In genomic region chr19:17842663-17843313, GRCh38 we compare ENCODE assay signal across 12 cellular contexts. TPM values are rescaled to one million over a fixed set of nuclear protein-coding genes. Genes with fewer than 3 reads are reported as not detected.
A peak's percentile ranks its signal among the peaks of the same experiment; 100 is the strongest.
DNase-seq lines count a peak whose midpoint lies in the region; ATAC-seq and TF ChIP-seq lines count a peak whose summit lies in the region.
"Had no signal": no experiment of that assay in that cellular context is flagged by ENCODE, and none has a peak within 500 bp of the region (broad histone marks: within the 10 kb centered on the region; RNA-seq: fewer than 3 reads in every experiment).

No MANE protein-coding gene starts in this region.

- peak overlapping the region; percentile 55 for H3K4me2 ChIP-seq in GM23248 (ENCODE audit: unreplicated experiment)

- H3K4me3 ChIP-seq in GM23248 (peak overlapping the region; percentile 53), astrocyte of the cerebellum (ENCODE audit: low read depth, low read length) (peak overlapping the region; percentile 29), iPS DF 6.9 (ENCODE audit: low read length) (peak overlapping the region; percentile 26; the same call in 1 of the 2 replicates), skin epidermis (peak overlapping the region in 4 of 7 experiments; percentile 3 to 20 (median 9))

- H3K9me2 ChIP-seq in GM23248 (ENCODE audit: insufficient read depth): no peaks in the 10 kb centered on the region

- ATAC-seq in GM19351 (IDR thresholded peaks at IDR 0.05; ENCODE audit: unreplicated experiment): no peak
- ATAC-seq in GM19455 (IDR thresholded peaks at IDR 0.05; ENCODE audit: unreplicated experiment): no peak
- ATAC-seq in GM21786 (IDR thresholded peaks at IDR 0.05; ENCODE audit: unreplicated experiment): no peak

- peak overlapping the region; percentile 73 for H2AFZ ChIP-seq in GM23248

- H3K36me3 Mint-ChIP-seq in type B pancreatic cell: no peaks in the 10 kb centered on the region

- no peaks in the 10 kb centered on the region for H3K4me1 Mint-ChIP-seq in type B pancreatic cell (ENCODE audit: unreplicated experiment)

- no peak overlapping the region for H3K4me3 Mint-ChIP-seq in type B pancreatic cell

- DNase-seq in GM23248 (no peak), astrocyte of the cerebellum (ENCODE audit: low read depth) (no peak), iPS DF 6.9 (ENCODE audit: low read depth, low spot score) (no peak), type B pancreatic cell (ENCODE audit: extremely low spot score, unreplicated experiment) (no peak)
- DNase-seq: NCI-H1417 treated with DMSO at 0.1 percent for 48 hours had no signal

- H3K36me3 ChIP-seq in GM23248 (ENCODE audit: low read depth): no peaks in the 10 kb centered on the region
- H3K36me3 ChIP-seq in iPS DF 6.9 (ENCODE audit: control insufficient read depth, insufficient read depth, low read length): no peaks in the 10 kb centered on the region
- H3K36me3 ChIP-seq: WERI-Rb-1 had no signal

- no peaks in the 10 kb centered on the region for H3F3A ChIP-seq in GM23248 (ENCODE audit: insufficient read depth)

- H3K4me1 ChIP-seq in GM23248 (ENCODE audit: insufficient read depth): peaks cover under 1% of the 10 kb centered on the region; the same call in 1 of the 2 replicates
- peaks cover 2% of the 10 kb centered on the region; the same call in 1 of the 2 replicates for H3K4me1 ChIP-seq in iPS DF 6.9 (ENCODE audit: control insufficient read depth, insufficient read depth, low read length)

- peaks cover 25% of the 10 kb centered on the region for H3K27me3 Mint-ChIP-seq in type B pancreatic cell

- H3K27ac Mint-ChIP-seq in type B pancreatic cell: no peak overlapping the region
- H3K27ac Mint-ChIP-seq: activated T-helper 2 cell treated with anti-CD3 and anti-CD28 coated beads, Interferon-gamma antibody, Interleukin-2, Interleukin-4, amounts not matched to agents 10 μg/mL and 5 μg/mL and 100 μg/mL, durations not matched to agents 14 hours and 24 hours and 36 hours had no signal

- in situ Hi-C loops in GM23248 (cut with MboI) (no loop called here), astrocyte of the cerebellum (cut with HindIII; ENCODE audit: low sequenced_read_pairs) (no loop called here)

- H3K79me2 ChIP-seq in GM23248 (ENCODE audit: insufficient read depth): no peaks in the 10 kb centered on the region

- H3K9me3 Mint-ChIP-seq in type B pancreatic cell: no peaks in the 10 kb centered on the region
- H3K9me3 Mint-ChIP-seq: activated T-helper 2 cell treated with anti-CD3 and anti-CD28 coated beads, Interferon-gamma antibody, Interleukin-2, Interleukin-4, amounts not matched to agents 10 μg/mL and 5 μg/mL and 100 μg/mL, durations not matched to agents 14 hours and 24 hours and 36 hours had no signal

- H3K9ac ChIP-seq in GM23248: peak overlapping the region; percentile 63

- no peaks in the 10 kb centered on the region for H3K27me3 ChIP-seq in GM23248 (replicated peaks; ENCODE audit: insufficient read depth)
- H3K27me3 ChIP-seq in iPS DF 6.9 (ENCODE audit: control insufficient read depth, insufficient read depth, low read length): no peaks in the 10 kb centered on the region

- TF ChIP-seq CTCF in astrocyte of the cerebellum (IDR thresholded peaks at IDR 0.05; ENCODE audit: low read depth, low read length, missing control alignments) (no peak), type B pancreatic cell (conservative IDR thresholded peaks at IDR 0.05) (no peak)

- H3K27ac ChIP-seq in GM23248: no peak overlapping the region
- H3K27ac ChIP-seq in iPS DF 6.9 (ENCODE audit: low read length): no peak overlapping the region
- H3K27ac ChIP-seq in skin epidermis: peak overlapping the region in 4 of 21 experiments; percentile 1 to 40 (median 24)
- H3K27ac ChIP-seq: WERI-Rb-1 had no signal

- H3K9me3 ChIP-seq in GM23248 (ENCODE audit: low read depth) (no peaks in the 10 kb centered on the region), iPS DF 6.9 (ENCODE audit: control insufficient read depth, insufficient read depth, low read length) (no peaks in the 10 kb centered on the region)

- H4K20me1 ChIP-seq in GM23248 (ENCODE audit: insufficient read depth): no peaks in the 10 kb centered on the region

- 79 to 90% methylated on average over 14 to 19 of the region's 21 CpGs for WGBS in GM23248 (ENCODE audit: low coverage in 1 of 2, low lambda C conversion rate in 2 of 2, missing lambda C conversion rate in 2 of 2), 2 experiments
- no CpG with 5 or more reads among the region's 21 CpGs for WGBS in iPS DF 6.9 (ENCODE audit: insufficient coverage, insufficient read length)

RNA-seq across cellular contexts. Expression of gene JAK3, which starts 5.0 kb away (rescaled TPM):
- 5.9 and 8.7 TPM in 2 replicates for total RNA-seq in GM23248 (2014; rRNA removed; shearing (Covaris generic))
- 4.1 and 5.0 TPM in 2 replicates for polyA plus RNA-seq in GM23248 (2016; fragmentation: Nextera tagmentation; extraction: Ambion mirVana)
- 1.4 and 4.3 TPM in 2 replicates for total RNA-seq in type B pancreatic cell (ENCODE audit: low replicate concordance)

RNA-seq across cellular contexts. Expression of gene RPL18A, which starts 16.9 kb away (rescaled TPM):
- total RNA-seq in GM23248 (2014; rRNA removed; shearing (Covaris generic)): 680 and 837 TPM in 2 replicates
- 1,456 and 1,474 TPM in 2 replicates for polyA plus RNA-seq in GM23248 (2016; fragmentation: Nextera tagmentation; extraction: Ambion mirVana)
- 2,506 and 2,537 TPM in 2 replicates for total RNA-seq in type B pancreatic cell (ENCODE audit: low replicate concordance)

RNA-seq across cellular contexts. Expression of gene INSL3, which starts 21.5 kb away (rescaled TPM):
- not detected in 2 replicates for total RNA-seq in GM23248 (2014; rRNA removed; shearing (Covaris generic))
- polyA plus RNA-seq in GM23248 (2016; fragmentation: Nextera tagmentation; extraction: Ambion mirVana): not detected in 2 replicates
- total RNA-seq in type B pancreatic cell (ENCODE audit: low replicate concordance): not detected in 2 replicates
- total RNA-seq: kidney had no signal

RNA-seq across cellular contexts. Expression of gene SLC5A5, which starts 29.0 kb away (rescaled TPM):
- not detected in 2 replicates for total RNA-seq in GM23248 (2014; rRNA removed; shearing (Covaris generic))
- polyA plus RNA-seq in GM23248 (2016; fragmentation: Nextera tagmentation; extraction: Ambion mirVana): not detected in 2 replicates
- total RNA-seq in type B pancreatic cell (ENCODE audit: low replicate concordance): 0.75 and 2.3 TPM in 2 replicates

RNA-seq across cellular contexts. Expression of gene B3GNT3, which starts 47.9 kb away (rescaled TPM):
- total RNA-seq in GM23248 (2014; rRNA removed; shearing (Covaris generic)): not detected in 2 replicates
- not detected in 2 replicates for polyA plus RNA-seq in GM23248 (2016; fragmentation: Nextera tagmentation; extraction: Ambion mirVana)
- 12.3 and 22.6 TPM in 2 replicates for total RNA-seq in type B pancreatic cell (ENCODE audit: low replicate concordance)
- total RNA-seq: activated T-helper 2 cell treated with anti-CD3 and anti-CD28 coated beads, Interferon-gamma antibody, Interleukin-2, Interleukin-4, amounts not matched to agents 10 μg/mL and 5 μg/mL and 100 μg/mL, durations not matched to agents 14 hours and 24 hours and 36 hours had no signal
